In the genomic region with DNA sequence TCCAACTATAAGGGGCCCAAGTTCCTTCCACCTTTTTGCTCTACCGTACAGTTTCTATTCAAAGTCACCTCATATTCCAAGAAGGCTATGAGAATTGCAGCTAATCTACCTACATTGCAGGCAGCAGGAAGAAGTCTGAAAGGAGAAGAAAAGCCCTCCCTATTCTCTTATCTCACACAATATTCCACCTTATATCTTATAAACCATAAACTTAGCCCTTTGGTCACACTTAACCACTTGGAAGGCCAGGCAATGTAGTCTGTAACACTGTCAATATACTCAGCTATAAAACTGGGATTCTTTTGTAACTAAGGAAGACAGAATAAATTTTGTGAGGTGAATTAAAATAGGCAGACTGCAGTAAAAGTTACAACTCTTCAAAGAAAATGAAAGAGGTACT, we compare ENCODE assay signal across 20 cellular contexts.
"Had no signal": no experiment of that assay in that cellular context is flagged by ENCODE, and none has a peak within 500 bp of the region (broad histone marks: within the 10 kb centered on the region; RNA-seq: fewer than 3 reads in every experiment).

No MANE protein-coding gene starts in this region.

- H3K27me3 ChIP-seq: SJSA1 had no signal

- H3K4me3 ChIP-seq: SJSA1 had no signal

- H3K4me1 ChIP-seq: SJSA1 had no signal

- FAIRE-seq: astrocyte, RCC 7860 had no signal

- DNase-seq: activated B cell treated with CpG ODN at 0.5 μM for 24 hours; activated CD4-positive, alpha-beta T cell treated with anti-CD3 and anti-CD28 coated beads for 1 hour; activated CD4-positive, alpha-beta T cell treated with anti-CD3 and anti-CD28 coated beads, Interleukin-2, amount 10 ng/mL, durations not matched to agents 24 days and 14 days; activated CD4-positive, alpha-beta T cell treated with anti-CD3 and anti-CD28 coated beads, Interleukin-2, amount 50 U/mL, for 48 hours; activated CD8-positive, alpha-beta memory T cell treated with anti-CD3 and anti-CD28 coated beads, Interleukin-2, amount 10 ng/mL, durations not matched to agents 7 days and 5 days; activated effector memory CD4-positive, alpha-beta T cell treated with Interleukin-2 at 50 U/mL for 16 hours; activated naive CD4-positive, alpha-beta T cell; activated T-cell treated with anti-CD3 and anti-CD28 coated beads, Interleukin-2, amount 50 U/mL, for 24 hours; KBM-7; NCI-H1048; NCI-H1930; NCI-H2171 treated with DMSO at 0.1 percent for 48 hours; NCI-H226; NCI-H526 treated with DMSO at 0.1 percent for 48 hours; NCI-H82; PC-3; SHP77 had no signal

- H3K36me3 ChIP-seq: SJSA1 had no signal

- H3K9me3 ChIP-seq: SJSA1 had no signal

- ATAC-seq: activated CD8-positive, alpha-beta memory T cell treated with anti-CD3 and anti-CD28 coated beads, Interleukin-2, amount 10 ng/mL, durations not matched to agents 7 days and 5 days had no signal

- H3K27ac ChIP-seq: SJSA1 had no signal
